ENCODE assay signal across 17 cellular contexts in the genomic region with DNA sequence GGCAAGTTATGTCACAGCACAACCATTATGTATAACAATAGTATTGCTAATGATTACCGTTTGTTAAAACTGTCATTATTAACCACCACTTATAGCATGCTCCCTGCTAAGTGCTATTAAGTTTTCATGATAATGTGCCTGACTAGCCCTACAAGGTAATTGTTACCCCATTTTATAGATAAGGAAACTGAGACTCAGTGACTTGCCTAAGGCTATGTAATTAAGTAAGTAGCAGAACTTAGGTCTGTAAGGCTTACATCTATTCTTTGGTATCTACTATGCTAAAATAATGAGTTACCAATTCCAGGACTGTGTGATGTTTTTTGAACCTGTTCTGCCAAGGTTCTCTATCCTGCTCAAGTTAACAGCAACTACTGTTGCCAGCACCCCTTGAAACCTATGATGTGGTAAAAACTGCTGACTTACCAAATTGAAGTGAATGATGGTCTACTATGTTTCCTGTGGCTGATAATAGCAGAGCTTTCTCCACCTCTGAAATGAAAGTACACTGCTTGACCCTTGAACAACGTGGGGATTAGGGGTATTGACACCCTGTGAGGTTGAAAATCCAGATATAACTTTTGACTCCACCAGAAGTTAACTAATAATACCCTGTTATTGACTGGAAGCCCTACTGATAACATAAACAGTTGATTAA.
"Had no signal": no experiment of that assay in that cellular context is flagged by ENCODE, and none has a peak within 500 bp of the region (broad histone marks: within the 10 kb centered on the region; RNA-seq: fewer than 3 reads in every experiment).

No MANE protein-coding gene starts in this region.

- H3K27ac Mint-ChIP-seq: activated CD4-positive, alpha-beta memory T cell treated with anti-CD3 and anti-CD28 coated beads, Interleukin-2, amount 10 ng/mL, durations not matched to agents 7 days and 5 days; activated naive CD8-positive, alpha-beta T cell treated with anti-CD3 and anti-CD28 coated beads, Interleukin-2, amount 50 U/mL, for 24 hours; naive B cell had no signal

- FAIRE-seq: TTC549 had no signal

- DNase-seq: activated CD4-positive, alpha-beta memory T cell treated with anti-CD3 and anti-CD28 coated beads, Interleukin-2, amount 10 ng/mL, durations not matched to agents 7 days and 5 days; activated CD4-positive, alpha-beta T cell treated with anti-CD3 and anti-CD28 coated beads for 4 hours; activated CD8-positive, alpha-beta memory T cell treated with anti-CD3 and anti-CD28 coated beads, Interleukin-2, amount 50 U/mL, for 4 hours; activated gamma-delta T cell; activated naive CD8-positive, alpha-beta T cell treated with anti-CD3 and anti-CD28 coated beads, Interleukin-2, amount 50 U/mL, for 24 hours; activated T-cell treated with anti-CD3 and anti-CD28 coated beads, Interleukin-2, amount 50 U/mL, for 48 hours; endodermal cell; erythroblast; naive B cell; stimulated activated CD4-positive, alpha-beta T cell treated with anti-CD3 and anti-CD28 coated beads, Interleukin-15, amount 100 ng/mL, for 24 hours; stimulated activated CD4-positive, alpha-beta T cell treated with anti-CD3 and anti-CD28 coated beads, Interleukin-4, amount 100 ng/mL, for 1 hour; transverse colon had no signal

- H3K9me3 Mint-ChIP-seq: activated CD4-positive, alpha-beta memory T cell treated with anti-CD3 and anti-CD28 coated beads, Interleukin-2, amount 10 ng/mL, durations not matched to agents 7 days and 5 days; activated naive CD8-positive, alpha-beta T cell treated with anti-CD3 and anti-CD28 coated beads, Interleukin-2, amount 50 U/mL, for 24 hours; endodermal cell; naive B cell; WTC11 had no signal

- H3K36me3 Mint-ChIP-seq: naive B cell, WTC11 had no signal

- ATAC-seq: activated naive CD8-positive, alpha-beta T cell treated with anti-CD3 and anti-CD28 coated beads, Interleukin-2, amount 50 U/mL, for 24 hours; WTC11 had no signal

- H2AFZ ChIP-seq: parathyroid adenoma had no signal

- H3K27me3 Mint-ChIP-seq: activated CD4-positive, alpha-beta memory T cell treated with anti-CD3 and anti-CD28 coated beads, Interleukin-2, amount 10 ng/mL, durations not matched to agents 7 days and 5 days; activated naive CD8-positive, alpha-beta T cell treated with anti-CD3 and anti-CD28 coated beads, Interleukin-2, amount 50 U/mL, for 24 hours; naive B cell had no signal

- H3K4me3 Mint-ChIP-seq: activated CD4-positive, alpha-beta memory T cell treated with anti-CD3 and anti-CD28 coated beads, Interleukin-2, amount 10 ng/mL, durations not matched to agents 7 days and 5 days; activated naive CD8-positive, alpha-beta T cell treated with anti-CD3 and anti-CD28 coated beads, Interleukin-2, amount 50 U/mL, for 24 hours; endodermal cell; naive B cell; WTC11 had no signal

- H3K27me3 ChIP-seq: ascending aorta, transverse colon had no signal

- H3K4me3 ChIP-seq: ascending aorta, transverse colon had no signal

- H3K9ac ChIP-seq: parathyroid adenoma had no signal

- H3K36me3 ChIP-seq: ascending aorta, neutrophil, transverse colon had no signal

- H3K27ac ChIP-seq: ascending aorta, neutrophil, parathyroid adenoma, transverse colon had no signal

- H3K9me3 ChIP-seq: ascending aorta, neutrophil, transverse colon had no signal
